ENCODE assay signal across 9 cellular contexts in genomic region chr1:218480137-218480536, GRCh38.
DNase-seq lines count a peak whose midpoint lies in the region; TF ChIP-seq lines count a peak whose summit lies in the region.
"Had no signal": no experiment of that assay in that cellular context is flagged by ENCODE, and none has a peak within 500 bp of the region (broad histone marks: within the 10 kb centered on the region; RNA-seq: fewer than 3 reads in every experiment).

No MANE protein-coding gene starts in this region.

- H2AK5ac ChIP-seq in mesenchymal stem cell (ENCODE audit: low read length, severe bottlenecking): peak overlapping the region; percentile 52

- WGBS in endodermal cell (ENCODE audit: insufficient coverage in 1 of 2, insufficient read length in 1 of 2), 2 experiments: 91 to 95% methylated on average over 2 to 3 of the region's 3 CpGs
- WGBS in mesenchymal stem cell: 3% methylated on average over 2 of the region's 3 CpGs

- H3K9me3 Mint-ChIP-seq in endodermal cell: no peaks in the 10 kb centered on the region

- peak overlapping the region in 1 of 2 experiments; percentile 90 for H3K4ac ChIP-seq in mesenchymal stem cell (ENCODE audit: low read depth in 1 of 2, low read length in 2 of 2)

- no peak overlapping the region for H3K14ac ChIP-seq in mesenchymal stem cell (ENCODE audit: low read length in 2 of 2)

- H2BK15ac ChIP-seq in mesenchymal stem cell (ENCODE audit: low read depth, poor library complexity, severe bottlenecking): no peak overlapping the region

- no peak overlapping the region for H2BK120ac ChIP-seq in mesenchymal stem cell (ENCODE audit: low read depth, low read length)

- H3K36me3 Mint-ChIP-seq in endodermal cell (ENCODE audit: low read depth): no peaks in the 10 kb centered on the region

- H3K27ac ChIP-seq in endodermal cell (ENCODE audit: low read depth, low read length): peak overlapping the region; percentile 26
- H3K27ac ChIP-seq in mesenchymal stem cell (ENCODE audit: low read length, poor library complexity, severe bottlenecking): peak overlapping the region; percentile 100
- peak overlapping the region; percentile 22 for H3K27ac ChIP-seq in vagina
- H3K27ac ChIP-seq in A673 (ENCODE audit: low read depth, low read length, poor library complexity, severe bottlenecking): no peak overlapping the region

- CTCF ChIA-PET in A673 (lab: Charles Lee): no interaction called here

- DNase-seq in DMS53 (lab: John Stamatoyannopoulos, UW): peak; percentile 35
- DNase-seq in DMS53 treated with DMSO at 0.1 percent for 48 hours (lab: John Stamatoyannopoulos, UW; ENCODE audit: unreplicated experiment): no peak
- no peak for DNase-seq in endodermal cell
- DNase-seq in mesenchymal stem cell: peak; percentile 91
- DNase-seq in vagina (ENCODE audit: extremely low spot score in 2 of 2): no peak
- DNase-seq in A673 (ENCODE audit: low spot score): no peak
- DNase-seq in NCI-H1092 (lab: John Stamatoyannopoulos, UW): no peak
- no peak for DNase-seq in NCI-H69 (lab: John Stamatoyannopoulos, UW)
- DNase-seq: NCI-H524 treated with DMSO at 0.1 percent for 48 hours had no signal

- H4K8ac ChIP-seq in mesenchymal stem cell (ENCODE audit: low read length): peak overlapping the region; percentile 12

- TF ChIP-seq CTCF in endodermal cell (conservative IDR thresholded peaks at IDR 0.05) (no peak), vagina (IDR thresholded peaks at IDR 0.05) (no peak), A673 (conservative IDR thresholded peaks at IDR 0.05; ENCODE audit: low read depth, low read length) (no peak)

- H3K4me3 Mint-ChIP-seq in endodermal cell: no peak overlapping the region

- no peak overlapping the region for H2AFZ ChIP-seq in mesenchymal stem cell (ENCODE audit: low read depth, low read length)

- peak overlapping the region; percentile 67 for H4K91ac ChIP-seq in mesenchymal stem cell (ENCODE audit: low read length)

- peak overlapping the region; percentile 7 to 80 for H3K18ac ChIP-seq in mesenchymal stem cell (ENCODE audit: low read depth in 1 of 2, low read length in 2 of 2)

- H3K4me3 ChIP-seq in endodermal cell (ENCODE audit: low read length): no peak overlapping the region
- no peak overlapping the region for H3K4me3 ChIP-seq in mesenchymal stem cell (ENCODE audit: insufficient read depth in 1 of 2, low read depth in 1 of 2, low read length in 2 of 2)
- H3K4me3 ChIP-seq in vagina: no peak overlapping the region
- H3K4me3 ChIP-seq in A673 (ENCODE audit: low read depth, low read length, poor library complexity, severe bottlenecking): no peak overlapping the region

- H3K27me3 Mint-ChIP-seq in endodermal cell (ENCODE audit: insufficient read depth): no peaks in the 10 kb centered on the region

- H3K27ac Mint-ChIP-seq in endodermal cell: no peak overlapping the region

- no peak overlapping the region for H3K4me2 ChIP-seq in mesenchymal stem cell (ENCODE audit: low read length, poor library complexity, severe bottlenecking)

- H3K4me1 Mint-ChIP-seq in endodermal cell: peaks cover 3% of the 10 kb centered on the region

- intact Hi-C loops in vagina (cut with DNase I) (no loop called here), A673 (cut with micrococcal nuclease; ENCODE audit: unreplicated experiment) (no loop called here)

- H3K27me3 ChIP-seq in endodermal cell (ENCODE audit: control insufficient read depth, insufficient read depth, low read length, poor library complexity, severe bottlenecking): no peaks in the 10 kb centered on the region
- H3K27me3 ChIP-seq in mesenchymal stem cell (ENCODE audit: control insufficient read depth in 1 of 2, insufficient read depth in 1 of 2, low read length in 2 of 2): no peaks in the 10 kb centered on the region
- no peaks in the 10 kb centered on the region for H3K27me3 ChIP-seq in vagina
- H3K27me3 ChIP-seq in A673 (replicated peaks; ENCODE audit: insufficient read depth, low read depth, low read length, poor library complexity): no peaks in the 10 kb centered on the region

- H3K9ac ChIP-seq in endodermal cell (ENCODE audit: extremely low read depth, low read length, poor library complexity, severe bottlenecking) (no peak overlapping the region), mesenchymal stem cell (ENCODE audit: low read length) (peak overlapping the region; percentile 68)

- no peak overlapping the region for H3K23ac ChIP-seq in mesenchymal stem cell (ENCODE audit: low read length in 2 of 2)

- peaks cover 5% of the 10 kb centered on the region for H3K9me3 ChIP-seq in endodermal cell (ENCODE audit: control insufficient read depth, low read length)
- H3K9me3 ChIP-seq in mesenchymal stem cell (ENCODE audit: control insufficient read depth, low read length): no peaks in the 10 kb centered on the region
- no peaks in the 10 kb centered on the region for H3K9me3 ChIP-seq in vagina
- no peaks in the 10 kb centered on the region for H3K9me3 ChIP-seq in A673 (ENCODE audit: low read depth, low read length, poor library complexity, severe bottlenecking)

- peaks cover 2% of the 10 kb centered on the region for H3K4me1 ChIP-seq in endodermal cell (ENCODE audit: control insufficient read depth, insufficient read depth, low read length)
- H3K4me1 ChIP-seq in mesenchymal stem cell (ENCODE audit: control insufficient read depth, insufficient read depth, low read depth, low read length): peaks cover 3% of the 10 kb centered on the region
- peaks cover 12% of the 10 kb centered on the region for H3K4me1 ChIP-seq in vagina
- peaks cover 8% of the 10 kb centered on the region for H3K4me1 ChIP-seq in A673 (ENCODE audit: insufficient read depth, low read length, poor library complexity, severe bottlenecking)

- peak overlapping the region; percentile 95 for H2BK5ac ChIP-seq in mesenchymal stem cell (ENCODE audit: low read depth, low read length, poor library complexity, severe bottlenecking)

- POLR2A ChIA-PET in A673 (lab: Charles Lee; ENCODE audit: low non-redundant PET): no interaction called here

- no peaks in the 10 kb centered on the region for H3K36me3 ChIP-seq in endodermal cell (ENCODE audit: control insufficient read depth, insufficient read depth, low read length)
- no peaks in the 10 kb centered on the region for H3K36me3 ChIP-seq in mesenchymal stem cell (ENCODE audit: control insufficient read depth in 1 of 2, insufficient read depth in 2 of 2, low read depth in 1 of 2, low read length in 2 of 2)
- no peaks in the 10 kb centered on the region for H3K36me3 ChIP-seq in vagina
- H3K36me3 ChIP-seq in A673 (ENCODE audit: insufficient read depth, low read length, poor library complexity, severe bottlenecking): no peaks in the 10 kb centered on the region

- BruUV-seq in A673 (replicated peaks; lab: Mats Ljungman, UMichigan): no TSS peak

- no peak for TF ChIP-seq POLR2A in vagina (IDR thresholded peaks at IDR 0.05)

- H3K79me1 ChIP-seq in mesenchymal stem cell (replicated peaks; ENCODE audit: low read length, poor library complexity, severe bottlenecking): no peaks in the 10 kb centered on the region

- peak overlapping the region; percentile 79 to 96 for H2BK12ac ChIP-seq in mesenchymal stem cell (ENCODE audit: low read length in 2 of 2)

Comparison
In these comparisons a context has a peak if more than half of its experiments do, and no peak if none do; other contexts are left out.
1. DNase-seq: peak in DMS53 (single experiment) and mesenchymal stem cell (single experiment); none in DMS53 treated with DMSO at 0.1 percent for 48 hours (single experiment), endodermal cell (single experiment), vagina (0 of 2), A673 (single experiment), NCI-H1092 (single experiment) and NCI-H69 (single experiment).